In the genomic region with DNA sequence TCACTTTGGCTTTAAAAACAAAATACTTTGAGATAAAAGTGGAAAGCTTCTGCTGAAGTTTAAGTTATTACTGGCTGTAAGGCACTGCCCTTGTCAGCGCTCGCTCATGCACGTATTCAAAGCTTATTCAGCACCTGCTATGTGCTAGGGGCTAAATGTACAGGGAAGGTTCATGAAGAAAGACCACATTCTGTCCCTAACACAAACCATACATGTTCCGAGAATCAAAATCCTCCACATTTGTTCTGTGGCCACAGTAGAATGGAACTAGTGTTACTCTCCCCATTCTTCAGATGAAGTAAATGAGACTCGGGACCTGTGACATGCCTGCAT, we compare ENCODE assay signal across 15 cellular contexts. TPM values are rescaled to one million over a fixed set of nuclear protein-coding genes. Genes with fewer than 3 reads are reported as not detected.
A peak's percentile ranks its signal among the peaks of the same experiment; 100 is the strongest.
DNase-seq lines count a peak whose midpoint lies in the region; ATAC-seq and TF ChIP-seq lines count a peak whose summit lies in the region.
"Had no signal": no experiment of that assay in that cellular context is flagged by ENCODE, and none has a peak within 500 bp of the region (broad histone marks: within the 10 kb centered on the region; RNA-seq: fewer than 3 reads in every experiment).

No MANE protein-coding gene starts in this region.

- peak overlapping the region; percentile 31 for H3K27ac Mint-ChIP-seq in activated CD8-positive, alpha-beta T cell treated with anti-CD3 and anti-CD28 coated beads for 36 hours
- H3K27ac Mint-ChIP-seq in activated CD8-positive, alpha-beta T cell treated with anti-CD3 and anti-CD28 coated beads, Interleukin-2, amount 10 ng/mL, durations not matched to agents 7 days and 5 days: no peak overlapping the region
- peak overlapping the region; percentile 31 for H3K27ac Mint-ChIP-seq in activated naive CD8-positive, alpha-beta T cell treated with anti-CD3 and anti-CD28 coated beads, Interleukin-2, amount 50 U/mL, for 24 hours
- no peak overlapping the region for H3K27ac Mint-ChIP-seq in activated naive CD8-positive, alpha-beta T cell treated with anti-CD3 and anti-CD28 coated beads for 36 hours
- H3K27ac Mint-ChIP-seq in T-helper 2 cell treated with Interferon-gamma antibody and Interleukin-4, amounts not matched to agents 5 μg/mL and 100 μg/mL, for 36 hours: no peak overlapping the region
- H3K27ac Mint-ChIP-seq: GM23338 had no signal

- no peak overlapping the region for H3K4me3 Mint-ChIP-seq in activated CD8-positive, alpha-beta T cell treated with anti-CD3 and anti-CD28 coated beads for 36 hours
- H3K4me3 Mint-ChIP-seq in activated CD8-positive, alpha-beta T cell treated with anti-CD3 and anti-CD28 coated beads, Interleukin-2, amount 10 ng/mL, durations not matched to agents 7 days and 5 days: no peak overlapping the region
- no peak overlapping the region for H3K4me3 Mint-ChIP-seq in activated naive CD8-positive, alpha-beta T cell treated with anti-CD3 and anti-CD28 coated beads, Interleukin-2, amount 50 U/mL, for 24 hours
- no peak overlapping the region for H3K4me3 Mint-ChIP-seq in activated naive CD8-positive, alpha-beta T cell treated with anti-CD3 and anti-CD28 coated beads for 36 hours
- no peak overlapping the region for H3K4me3 Mint-ChIP-seq in T-helper 2 cell treated with Interferon-gamma antibody and Interleukin-4, amounts not matched to agents 5 μg/mL and 100 μg/mL, for 36 hours
- H3K4me3 Mint-ChIP-seq: GM23338 had no signal

- H3K27me3 Mint-ChIP-seq in activated CD8-positive, alpha-beta T cell treated with anti-CD3 and anti-CD28 coated beads for 36 hours: no peaks in the 10 kb centered on the region
- no peaks in the 10 kb centered on the region for H3K27me3 Mint-ChIP-seq in activated CD8-positive, alpha-beta T cell treated with anti-CD3 and anti-CD28 coated beads, Interleukin-2, amount 10 ng/mL, durations not matched to agents 7 days and 5 days (ENCODE audit: low read depth)
- H3K27me3 Mint-ChIP-seq in activated naive CD8-positive, alpha-beta T cell treated with anti-CD3 and anti-CD28 coated beads, Interleukin-2, amount 50 U/mL, for 24 hours: no peaks in the 10 kb centered on the region
- no peaks in the 10 kb centered on the region for H3K27me3 Mint-ChIP-seq in activated naive CD8-positive, alpha-beta T cell treated with anti-CD3 and anti-CD28 coated beads for 36 hours
- H3K27me3 Mint-ChIP-seq in T-helper 2 cell treated with Interferon-gamma antibody and Interleukin-4, amounts not matched to agents 5 μg/mL and 100 μg/mL, for 36 hours (ENCODE audit: low read depth): no peaks in the 10 kb centered on the region

- H3K36me3 Mint-ChIP-seq in activated CD8-positive, alpha-beta T cell treated with anti-CD3 and anti-CD28 coated beads for 36 hours (ENCODE audit: low read depth): peaks cover 47% of the 10 kb centered on the region
- peaks cover 81% of the 10 kb centered on the region for H3K36me3 Mint-ChIP-seq in activated CD8-positive, alpha-beta T cell treated with anti-CD3 and anti-CD28 coated beads, Interleukin-2, amount 10 ng/mL, durations not matched to agents 7 days and 5 days (ENCODE audit: low read depth)
- H3K36me3 Mint-ChIP-seq in activated naive CD8-positive, alpha-beta T cell treated with anti-CD3 and anti-CD28 coated beads, Interleukin-2, amount 50 U/mL, for 24 hours (ENCODE audit: low read depth): peaks cover 42% of the 10 kb centered on the region
- peaks cover 19% of the 10 kb centered on the region for H3K36me3 Mint-ChIP-seq in activated naive CD8-positive, alpha-beta T cell treated with anti-CD3 and anti-CD28 coated beads for 36 hours
- peaks cover 69% of the 10 kb centered on the region for H3K36me3 Mint-ChIP-seq in T-helper 2 cell treated with Interferon-gamma antibody and Interleukin-4, amounts not matched to agents 5 μg/mL and 100 μg/mL, for 36 hours (ENCODE audit: low read depth)

- intact Hi-C loops in activated CD8-positive, alpha-beta T cell treated with anti-CD3 and anti-CD28 coated beads for 36 hours (cut with micrococcal nuclease): no loop called here

- no peak for DNase-seq in activated CD8-positive, alpha-beta T cell treated with anti-CD3 and anti-CD28 coated beads for 36 hours
- DNase-seq in activated CD8-positive, alpha-beta T cell treated with anti-CD3 and anti-CD28 coated beads, Interleukin-2, amount 10 ng/mL, durations not matched to agents 7 days and 5 days: no peak
- DNase-seq in activated naive CD8-positive, alpha-beta T cell treated with anti-CD3 and anti-CD28 coated beads, Interleukin-2, amount 50 U/mL, for 24 hours: no peak
- no peak for DNase-seq in activated naive CD8-positive, alpha-beta T cell treated with anti-CD3 and anti-CD28 coated beads for 36 hours
- DNase-seq in RWPE2 (ENCODE audit: low spot score) (no peak), iPS-NIHi7 (ENCODE audit: extremely low spot score) (no peak), HK-2 (ENCODE audit: unreplicated experiment) (no peak)
- no peak for DNase-seq in T-helper 2 cell treated with Interferon-gamma antibody and Interleukin-4, amounts not matched to agents 5 μg/mL and 100 μg/mL, for 36 hours (ENCODE audit: low spot score)
- DNase-seq: AML-193, Calu3, DMS 273 treated with DMSO at 0.1 percent for 48 hours had no signal

- H3K4me1 ChIP-seq in RWPE2 (ENCODE audit: insufficient read depth, poor library complexity, severe bottlenecking): peaks cover 20% of the 10 kb centered on the region

- H3K36me3 ChIP-seq in RWPE2 (ENCODE audit: low read depth): peaks cover 75% of the 10 kb centered on the region

- POLR2A ChIA-PET in activated CD8-positive, alpha-beta T cell treated with anti-CD3 and anti-CD28 coated beads for 36 hours (lab: Charles Lee): interaction anchor here (0.9 to 1.8 kb wide), 4 partner anchors 12 to 218 kb away, joined by 3 to 6 read pairs (median 4); a partner anchor contains a TSS
- POLR2A ChIA-PET in activated CD8-positive, alpha-beta T cell treated with anti-CD3 and anti-CD28 coated beads, Interleukin-2, amount 10 ng/mL, durations not matched to agents 7 days and 5 days (lab: Charles Lee): interaction anchor here (0.7 to 1.5 kb wide), 4 partner anchors 9 to 35 kb away, joined by 3 read pairs; a partner anchor contains a TSS

- no peak for TF ChIP-seq CTCF in activated CD8-positive, alpha-beta T cell treated with anti-CD3 and anti-CD28 coated beads for 36 hours (IDR thresholded peaks at IDR 0.05)
- TF ChIP-seq CTCF in RWPE2 (IDR thresholded peaks at IDR 0.05; ENCODE audit: poor library complexity, severe bottlenecking): no peak

- CTCF ChIA-PET in activated CD8-positive, alpha-beta T cell treated with anti-CD3 and anti-CD28 coated beads for 36 hours (lab: Charles Lee): interaction anchor here (1.2 to 4.1 kb wide), 4 partner anchors 9 to 105 kb away, joined by 4 to 32 read pairs (median 9); no protein-coding TSS in a partner anchor
- CTCF ChIA-PET in activated CD8-positive, alpha-beta T cell treated with anti-CD3 and anti-CD28 coated beads, Interleukin-2, amount 10 ng/mL, durations not matched to agents 7 days and 5 days (lab: Charles Lee): interaction anchor here (1.2 to 1.9 kb wide), 5 partner anchors 8 to 105 kb away, joined by 3 to 10 read pairs (median 4); no protein-coding TSS in a partner anchor

- peak overlapping the region; percentile 21 for H3K27ac ChIP-seq in RWPE2 (ENCODE audit: poor library complexity, severe bottlenecking)
- H3K27ac ChIP-seq: 22Rv1, BLaER1 had no signal

- no peaks in the 10 kb centered on the region for H3K4me1 Mint-ChIP-seq in activated CD8-positive, alpha-beta T cell treated with anti-CD3 and anti-CD28 coated beads for 36 hours (ENCODE audit: low read depth)
- peaks cover 20% of the 10 kb centered on the region for H3K4me1 Mint-ChIP-seq in activated CD8-positive, alpha-beta T cell treated with anti-CD3 and anti-CD28 coated beads, Interleukin-2, amount 10 ng/mL, durations not matched to agents 7 days and 5 days (ENCODE audit: low read depth)
- H3K4me1 Mint-ChIP-seq in activated naive CD8-positive, alpha-beta T cell treated with anti-CD3 and anti-CD28 coated beads, Interleukin-2, amount 50 U/mL, for 24 hours: peaks cover 8% of the 10 kb centered on the region
- H3K4me1 Mint-ChIP-seq in activated naive CD8-positive, alpha-beta T cell treated with anti-CD3 and anti-CD28 coated beads for 36 hours: peaks cover 4% of the 10 kb centered on the region
- H3K4me1 Mint-ChIP-seq in T-helper 2 cell treated with Interferon-gamma antibody and Interleukin-4, amounts not matched to agents 5 μg/mL and 100 μg/mL, for 36 hours (ENCODE audit: low read depth): peaks cover 4% of the 10 kb centered on the region
- H3K4me1 Mint-ChIP-seq: GM23338 had no signal

- H3K9me3 ChIP-seq in RWPE2 (ENCODE audit: severe bottlenecking): peaks cover 2% of the 10 kb centered on the region
- H3K9me3 ChIP-seq: BLaER1 had no signal

- H3K27me3 ChIP-seq in RWPE2 (ENCODE audit: insufficient read depth, poor library complexity, severe bottlenecking): no peaks in the 10 kb centered on the region
- H3K27me3 ChIP-seq: BLaER1 had no signal

- H3K4me3 ChIP-seq in RWPE2 (ENCODE audit: severe bottlenecking): no peak overlapping the region
- H3K4me3 ChIP-seq: BLaER1, GM23338 had no signal

- no peak for ATAC-seq in activated CD8-positive, alpha-beta T cell treated with anti-CD3 and anti-CD28 coated beads for 36 hours
- ATAC-seq in activated CD8-positive, alpha-beta T cell treated with anti-CD3 and anti-CD28 coated beads, Interleukin-2, amount 10 ng/mL, durations not matched to agents 7 days and 5 days: no peak
- ATAC-seq in activated naive CD8-positive, alpha-beta T cell treated with anti-CD3 and anti-CD28 coated beads, Interleukin-2, amount 50 U/mL, for 24 hours: no peak
- no peak for ATAC-seq in RWPE2 (ENCODE audit: low read depth)
- ATAC-seq: GM23338, HepG2 had no signal

- H3K9me3 Mint-ChIP-seq in activated CD8-positive, alpha-beta T cell treated with anti-CD3 and anti-CD28 coated beads for 36 hours: no peaks in the 10 kb centered on the region
- H3K9me3 Mint-ChIP-seq in activated CD8-positive, alpha-beta T cell treated with anti-CD3 and anti-CD28 coated beads, Interleukin-2, amount 10 ng/mL, durations not matched to agents 7 days and 5 days (ENCODE audit: insufficient read depth): no peaks in the 10 kb centered on the region
- no peaks in the 10 kb centered on the region for H3K9me3 Mint-ChIP-seq in activated naive CD8-positive, alpha-beta T cell treated with anti-CD3 and anti-CD28 coated beads, Interleukin-2, amount 50 U/mL, for 24 hours
- H3K9me3 Mint-ChIP-seq in activated naive CD8-positive, alpha-beta T cell treated with anti-CD3 and anti-CD28 coated beads for 36 hours: no peaks in the 10 kb centered on the region
- H3K9me3 Mint-ChIP-seq in T-helper 2 cell treated with Interferon-gamma antibody and Interleukin-4, amounts not matched to agents 5 μg/mL and 100 μg/mL, for 36 hours: no peaks in the 10 kb centered on the region
- H3K9me3 Mint-ChIP-seq: GM23338 had no signal

RNA-seq across cellular contexts. Expression of a gene that starts 33.8 kb away (rescaled TPM):
- 10 to 100 TPM; 11.9 to 14.0 TPM for total RNA-seq in activated CD8-positive, alpha-beta T cell treated with anti-CD3 and anti-CD28 coated beads for 36 hours
- 10 to 100 TPM; 44.6 to 45.3 TPM for total RNA-seq in activated CD8-positive, alpha-beta T cell treated with anti-CD3 and anti-CD28 coated beads, Interleukin-2, amount 10 ng/mL, durations not matched to agents 7 days and 5 days
- total RNA-seq in activated naive CD8-positive, alpha-beta T cell treated with anti-CD3 and anti-CD28 coated beads for 36 hours: 10 to 100 TPM; 14.0 to 14.4 TPM
- total RNA-seq: Calu3, HepG2 had no signal

Comparison
In these comparisons a context has a peak if more than half of its experiments do, and no peak if none do; other contexts are left out.
1. H3K27ac Mint-ChIP-seq: peak in activated CD8-positive, alpha-beta T cell treated with anti-CD3 and anti-CD28 coated beads for 36 hours (single experiment) and activated naive CD8-positive, alpha-beta T cell treated with anti-CD3 and anti-CD28 coated beads, Interleukin-2, amount 50 U/mL, for 24 hours (single experiment); none in activated CD8-positive, alpha-beta T cell treated with anti-CD3 and anti-CD28 coated beads, Interleukin-2, amount 10 ng/mL, durations not matched to agents 7 days and 5 days (single experiment), activated naive CD8-positive, alpha-beta T cell treated with anti-CD3 and anti-CD28 coated beads for 36 hours (single experiment) and T-helper 2 cell treated with Interferon-gamma antibody and Interleukin-4, amounts not matched to agents 5 μg/mL and 100 μg/mL, for 36 hours (single experiment).